26 cellular contexts compared by ENCODE assay signal in the genomic region with DNA sequence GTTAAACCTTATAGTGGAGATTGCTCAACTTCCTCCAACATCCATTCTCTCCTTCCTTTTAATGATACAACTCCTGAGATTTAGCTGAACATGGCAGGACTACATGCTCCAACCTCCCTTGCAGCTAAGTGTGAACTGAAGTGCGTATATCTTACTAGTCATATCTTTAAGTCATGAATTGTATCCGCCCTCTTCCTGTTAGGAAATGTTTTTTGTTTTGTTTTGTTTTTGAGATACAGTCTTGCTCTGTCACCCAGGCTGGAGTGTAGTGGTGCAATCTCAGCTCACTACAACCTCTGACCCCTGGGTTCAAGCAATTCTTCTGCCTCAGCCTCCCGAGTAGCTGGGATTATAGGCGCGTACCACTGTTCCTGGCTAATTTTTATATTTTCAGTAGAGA. TPM values are rescaled to one million over a fixed set of nuclear protein-coding genes. Genes with fewer than 3 reads are reported as not detected.
DNase-seq lines count a peak whose midpoint lies in the region; ATAC-seq and TF ChIP-seq lines count a peak whose summit lies in the region.
"Had no signal": no experiment of that assay in that cellular context is flagged by ENCODE, and none has a peak within 500 bp of the region (broad histone marks: within the 10 kb centered on the region; RNA-seq: fewer than 3 reads in every experiment).

No MANE protein-coding gene starts in this region.

- CTCF ChIA-PET in naive thymus-derived CD4-positive, alpha-beta T cell (lab: Charles Lee) = no interaction called here

- H3K4me3 Mint-ChIP-seq in T-helper 17 cell = no peak overlapping the region
- no peak overlapping the region for H3K4me3 Mint-ChIP-seq in naive thymus-derived CD4-positive, alpha-beta T cell
- H3K4me3 Mint-ChIP-seq: GM23338, H9, HFFc6 had no signal

- no peak for TF ChIP-seq CTCF in fibroblast of mammary gland (conservative IDR thresholded peaks at IDR 0.05; ENCODE audit: control insufficient read depth, insufficient read depth, low read depth, low read length)

- H3K9me3 ChIP-seq in T-helper 17 cell (ENCODE audit: control insufficient read depth, low read length, poor library complexity, severe bottlenecking) = no peaks in the 10 kb centered on the region
- H3K9me3 ChIP-seq in naive thymus-derived CD4-positive, alpha-beta T cell (ENCODE audit: control insufficient read depth in 2 of 3, low read length in 3 of 3) = no peaks in the 10 kb centered on the region
- H3K9me3 ChIP-seq: BLaER1 had no signal

- H3K27me3 ChIP-seq in naive thymus-derived CD4-positive, alpha-beta T cell (ENCODE audit: control insufficient read depth in 2 of 2, insufficient read depth in 2 of 2, low read length in 2 of 2) = no peaks in the 10 kb centered on the region
- H3K27me3 ChIP-seq: BLaER1, SJSA1 had no signal

- H3K36me3 Mint-ChIP-seq in T-helper 17 cell (ENCODE audit: low read depth) = peaks cover 2% of the 10 kb centered on the region
- H3K36me3 Mint-ChIP-seq in naive thymus-derived CD4-positive, alpha-beta T cell = no peaks in the 10 kb centered on the region
- H3K36me3 Mint-ChIP-seq: CD4-positive, alpha-beta memory T cell had no signal

- no peaks in the 10 kb centered on the region for H3K4me1 ChIP-seq in naive thymus-derived CD4-positive, alpha-beta T cell (ENCODE audit: control insufficient read depth in 2 of 2, insufficient read depth in 2 of 2, low read length in 2 of 2)

- peaks cover 56% of the 10 kb centered on the region for H3K27me3 Mint-ChIP-seq in T-helper 17 cell
- H3K27me3 Mint-ChIP-seq in naive thymus-derived CD4-positive, alpha-beta T cell = peaks cover 10 to 63% (median 42%) of the 10 kb centered on the region in 5 donors

- no peaks in the 10 kb centered on the region for H3K36me3 ChIP-seq in naive thymus-derived CD4-positive, alpha-beta T cell (ENCODE audit: control insufficient read depth in 2 of 3, insufficient read depth in 3 of 3, low read length in 3 of 3)
- H3K36me3 ChIP-seq: BLaER1, SJSA1 had no signal

- no peak overlapping the region for H3K27ac ChIP-seq in naive thymus-derived CD4-positive, alpha-beta T cell (ENCODE audit: low read depth, low read length)
- H3K27ac ChIP-seq: BLaER1, HL-60, PC-9, SJSA1 had no signal

- H3K4me1 Mint-ChIP-seq in T-helper 17 cell = peaks cover 8% of the 10 kb centered on the region
- peaks cover 0 to 4% (median 0%) of the 10 kb centered on the region in 7 donors for H3K4me1 Mint-ChIP-seq in naive thymus-derived CD4-positive, alpha-beta T cell
- H3K4me1 Mint-ChIP-seq: CD4-positive, alpha-beta memory T cell had no signal

- DNase-seq in CD1c-positive myeloid dendritic cell (ENCODE audit: extremely low spot score) = peak; percentile 9
- DNase-seq in T-helper 17 cell = no peak
- peak; percentile 8 for DNase-seq in fibroblast of mammary gland (ENCODE audit: low read depth)
- no peak for DNase-seq in naive thymus-derived CD4-positive, alpha-beta T cell
- DNase-seq in ecto neural progenitor cell (ENCODE audit: low spot score) = no peak
- DNase-seq in SKM-1 treated with dmso at 0.1 percent for 144 hours (lab: John Stamatoyannopoulos, UW; ENCODE audit: unreplicated experiment) = no peak
- DNase-seq: CD4-positive, alpha-beta memory T cell; COR-L47; DMS53; H9; HFFc6; Kasumi-1; NCI-H1105 treated with DMSO at 0.1 percent for 48 hours; NCI-H146; NCI-H2029; NCI-H446 treated with DMSO at 0.1 percent for 48 hours; NCI-H526; PC-9; Right ventricle myocardium superior; RPMI8226 had no signal

- intact Hi-C loops in naive thymus-derived CD4-positive, alpha-beta T cell (cut with micrococcal nuclease) = no loop called here

- no peak overlapping the region for H3K4me3 ChIP-seq in fibroblast of mammary gland (ENCODE audit: control insufficient read depth, low read depth, low read length)
- no peak overlapping the region for H3K4me3 ChIP-seq in naive thymus-derived CD4-positive, alpha-beta T cell (ENCODE audit: low read length)
- H3K4me3 ChIP-seq: BLaER1, GM23338, PC-9, SJSA1 had no signal

- POLR2A ChIA-PET in naive thymus-derived CD4-positive, alpha-beta T cell (lab: Charles Lee) = no interaction called here

- H3K9me3 Mint-ChIP-seq in naive thymus-derived CD4-positive, alpha-beta T cell = no peaks in the 10 kb centered on the region
- H3K9me3 Mint-ChIP-seq: CD4-positive, alpha-beta memory T cell; GM23338; HFFc6 had no signal

- ATAC-seq in T-helper 17 cell = peak; percentile 41
- ATAC-seq in naive thymus-derived CD4-positive, alpha-beta T cell = peak; percentile 74
- no peak for ATAC-seq in HG02678 (IDR thresholded peaks at IDR 0.05; ENCODE audit: unreplicated experiment)
- ATAC-seq: GM23338, HepG2 had no signal

- H3K27ac Mint-ChIP-seq in T-helper 17 cell = no peak overlapping the region
- H3K27ac Mint-ChIP-seq in naive thymus-derived CD4-positive, alpha-beta T cell = peak overlapping the region in 1 of 9 donors; percentile 46
- H3K27ac Mint-ChIP-seq: CD4-positive, alpha-beta memory T cell; GM23338; HFFc6 had no signal

RNA-seq across cellular contexts. Expression of a gene that starts 8.8 kb away (rescaled TPM):
- total RNA-seq in T-helper 17 cell = 10 to 100 TPM; 36.7 to 38.5 TPM
- 10 to 100 TPM; 25.0 to 48.9 (median 36.7) TPM for total RNA-seq in naive thymus-derived CD4-positive, alpha-beta T cell
- polyA plus RNA-seq in naive thymus-derived CD4-positive, alpha-beta T cell = 10 to 100 TPM; 26.0 to 30.9 TPM

Comparison
In these comparisons a context has a peak if more than half of its experiments do, and no peak if none do; other contexts are left out.
1. DNase-seq: peak in CD1c-positive myeloid dendritic cell (single experiment) and fibroblast of mammary gland (single experiment); none in T-helper 17 cell (0 of 3), naive thymus-derived CD4-positive, alpha-beta T cell (0 of 9), ecto neural progenitor cell (single experiment) and SKM-1 treated with dmso at 0.1 percent for 144 hours (single experiment).